Comparison of ENCODE assay signal across 8 cellular contexts in the genomic region with DNA sequence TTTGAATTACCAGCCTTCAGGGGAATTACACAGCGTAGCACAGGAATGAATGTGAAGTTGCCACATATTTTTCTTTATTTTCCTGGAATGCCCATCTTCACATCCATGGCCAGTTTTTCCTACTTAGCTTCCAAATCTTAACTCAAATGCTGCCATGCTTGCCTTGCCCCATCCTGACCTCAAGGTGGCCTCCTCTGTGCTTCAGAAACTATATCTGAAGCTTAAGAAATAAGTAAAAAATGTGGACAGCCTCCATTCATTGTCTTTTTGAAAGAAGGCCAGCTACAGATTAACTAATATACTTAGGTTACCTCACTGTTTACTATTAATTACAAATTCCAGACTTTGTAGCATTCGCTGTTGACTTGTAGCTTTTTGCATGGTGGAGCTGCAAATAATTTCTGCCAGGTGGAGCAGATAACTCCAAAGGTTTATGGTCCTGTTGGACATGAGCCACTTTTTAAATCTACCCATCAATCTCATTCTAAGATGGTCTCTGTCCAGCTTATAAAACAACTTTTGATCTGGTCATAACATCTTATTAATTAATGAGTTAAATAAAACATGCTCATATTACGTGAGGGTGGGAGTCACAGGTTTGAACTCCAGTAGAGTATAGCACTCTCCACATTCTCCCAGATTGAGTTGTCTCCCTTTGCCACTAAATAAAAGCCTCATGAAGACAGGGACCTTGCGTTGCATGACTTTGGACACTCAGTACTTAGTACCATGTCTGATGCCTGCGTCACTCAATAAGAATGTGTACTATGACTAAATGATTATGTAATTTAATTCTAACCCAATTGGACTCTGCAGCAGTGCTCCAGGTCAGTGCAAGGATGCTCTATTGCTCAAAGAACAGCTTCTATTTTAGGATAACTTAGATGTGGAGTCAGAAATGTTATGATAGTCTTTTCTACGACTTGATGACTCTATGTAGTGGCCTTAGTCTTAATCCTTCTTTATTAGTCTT.
DNase-seq lines count a peak whose midpoint lies in the region; ATAC-seq and TF ChIP-seq lines count a peak whose summit lies in the region.

No MANE protein-coding gene starts in this region.

- H3K27me3 ChIP-seq in gastroesophageal sphincter = no peaks in the 10 kb centered on the region

- no peak overlapping the region for H3K27ac ChIP-seq in gastroesophageal sphincter

- H3K4me3 ChIP-seq in gastroesophageal sphincter = no peak overlapping the region

- no peak for TF ChIP-seq CTCF in gastroesophageal sphincter (IDR thresholded peaks at IDR 0.05)

- no peak for TF ChIP-seq EP300 in gastroesophageal sphincter (IDR thresholded peaks at IDR 0.05)

- no peaks in the 10 kb centered on the region for H3K4me1 ChIP-seq in gastroesophageal sphincter

- ATAC-seq in GM19351 (IDR thresholded peaks at IDR 0.05; ENCODE audit: unreplicated experiment) (peak; percentile 59), gastroesophageal sphincter (peak; percentile 41), HG03354 (IDR thresholded peaks at IDR 0.05; ENCODE audit: poor library complexity, severe bottlenecking, unreplicated experiment) (no peak)
- no peak for ATAC-seq in stimulated activated naive CD8-positive, alpha-beta T cell treated with anti-CD3 and anti-CD28 coated beads, Interleukin-15, Interleukin-2, amounts not matched to agents 100 U/mL and 50 U/mL, for 24 hours

- H3K9me3 ChIP-seq in gastroesophageal sphincter = no peaks in the 10 kb centered on the region

- in situ Hi-C loops in ACHN (cut with HindIII; ENCODE audit: low pct_ligation_motif_present, low pct_unique_long_range_greater_than_20kb, low sequenced_read_pairs) = no loop called here
- in situ Hi-C loops in SK-MEL-5 (cut with HindIII; ENCODE audit: low pct_unique_long_range_greater_than_20kb, low sequenced_read_pairs) = no loop called here

- 72 to 75% methylated on average over 3 to 6 of the region's 6 CpGs for WGBS in gastroesophageal sphincter (ENCODE audit: low coverage in 1 of 2), 2 donors

- TF ChIP-seq POLR2A in gastroesophageal sphincter (IDR thresholded peaks at IDR 0.05) = no peak

- DNase-seq in ACHN (peak; percentile 23), SK-MEL-5 (ENCODE audit: low read depth, low spot score) (peak; percentile 50), cortex of kidney (lab: John Stamatoyannopoulos, UW) (no peak), NCI-H1436 treated with DMSO at 0.1 percent for 48 hours (lab: John Stamatoyannopoulos, UW) (no peak)
- no peak for DNase-seq in stimulated activated naive CD8-positive, alpha-beta T cell treated with anti-CD3 and anti-CD28 coated beads, Interleukin-15, Interleukin-2, amounts not matched to agents 100 U/mL and 50 U/mL, for 24 hours

- no peaks in the 10 kb centered on the region for H3K36me3 ChIP-seq in gastroesophageal sphincter

Comparison
In these comparisons a context has a peak if more than half of its experiments do, and no peak if none do; other contexts are left out.
1. DNase-seq: peak in ACHN (single experiment) and SK-MEL-5 (single experiment); none in cortex of kidney (single experiment), NCI-H1436 treated with DMSO at 0.1 percent for 48 hours (single experiment) and stimulated activated naive CD8-positive, alpha-beta T cell treated with anti-CD3 and anti-CD28 coated beads, Interleukin-15, Interleukin-2, amounts not matched to agents 100 U/mL and 50 U/mL, for 24 hours (single experiment).
2. ATAC-seq: peak in GM19351 (single experiment) and gastroesophageal sphincter (single experiment); none in HG03354 (single experiment) and stimulated activated naive CD8-positive, alpha-beta T cell treated with anti-CD3 and anti-CD28 coated beads, Interleukin-15, Interleukin-2, amounts not matched to agents 100 U/mL and 50 U/mL, for 24 hours (single experiment).